In genomic region chr17:2705888-2706795, GRCh38 we compare ENCODE assay signal across 1 cellular context.
TF ChIP-seq lines count a peak whose summit lies in the region.

No MANE protein-coding gene starts in this region.

TF ChIP-seq in HepG2, 621 proteins besides CTCF, POLR2A, EP300 and RAD21:
- TF ChIP-seq ZNF780A (CRISPR knock-in tag; IDR thresholded peaks at IDR 0.05) (no peak), ZFP1 (CRISPR knock-in tag; IDR thresholded peaks at IDR 0.05) (no peak), ZNF552 (CRISPR knock-in tag; IDR thresholded peaks at IDR 0.05; ENCODE audit: borderline replicate concordance) (no peak), ZNF766 (CRISPR knock-in tag; IDR thresholded peaks at IDR 0.05; ENCODE audit: borderline replicate concordance) (no peak), ZBTB1 (CRISPR knock-in tag; IDR thresholded peaks at IDR 0.05; ENCODE audit: borderline replicate concordance) (no peak), ZMYM4 (CRISPR knock-in tag; IDR thresholded peaks at IDR 0.05) (no peak), HMG20B (CRISPR knock-in tag; conservative IDR thresholded peaks at IDR 0.05) (no peak), CERS6 (CRISPR knock-in tag; IDR thresholded peaks at IDR 0.05) (no peak), HNRNPUL1 (IDR thresholded peaks at IDR 0.05; ENCODE audit: low read depth, low read length) (no peak), ZNF724P (CRISPR knock-in tag; IDR thresholded peaks at IDR 0.05; ENCODE audit: borderline replicate concordance) (no peak), JUND (CRISPR knock-in tag; IDR thresholded peaks at IDR 0.05) (no peak), REL (CRISPR knock-in tag; conservative IDR thresholded peaks at IDR 0.05) (no peak), SPEN (CRISPR knock-in tag; IDR thresholded peaks at IDR 0.05; ENCODE audit: low read depth) (no peak), FOSL2 (CRISPR knock-in tag; IDR thresholded peaks at IDR 0.05) (no peak)
- TF ChIP-seq, protein P1, sequence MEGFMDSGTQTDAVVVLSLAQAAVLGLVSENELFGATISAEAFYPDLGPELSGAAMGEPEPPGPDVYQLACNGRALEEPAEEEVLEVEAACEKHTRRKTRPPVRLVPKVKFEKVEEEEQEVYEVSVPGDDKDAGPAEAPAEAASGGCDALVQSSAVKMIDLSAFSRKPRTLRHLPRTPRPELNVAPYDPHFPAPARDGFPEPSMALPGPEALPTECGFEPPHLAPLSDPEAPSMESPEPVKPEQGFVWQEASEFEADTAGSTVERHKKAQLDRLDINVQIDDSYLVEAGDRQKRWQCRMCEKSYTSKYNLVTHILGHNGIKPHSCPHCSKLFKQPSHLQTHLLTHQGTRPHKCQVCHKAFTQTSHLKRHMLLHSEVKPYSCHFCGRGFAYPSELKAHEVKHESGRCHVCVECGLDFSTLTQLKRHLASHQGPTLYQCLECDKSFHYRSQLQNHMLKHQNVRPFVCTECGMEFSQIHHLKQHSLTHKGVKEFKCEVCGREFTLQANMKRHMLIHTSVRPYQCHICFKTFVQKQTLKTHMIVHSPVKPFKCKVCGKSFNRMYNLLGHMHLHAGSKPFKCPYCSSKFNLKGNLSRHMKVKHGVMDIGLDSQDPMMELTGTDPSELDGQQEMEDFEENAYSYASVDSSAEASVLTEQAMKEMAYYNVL (CRISPR knock-in tag; IDR thresholded peaks at IDR 0.05; ENCODE audit: borderline replicate concordance), result no peak
- TF ChIP-seq, protein P2, sequence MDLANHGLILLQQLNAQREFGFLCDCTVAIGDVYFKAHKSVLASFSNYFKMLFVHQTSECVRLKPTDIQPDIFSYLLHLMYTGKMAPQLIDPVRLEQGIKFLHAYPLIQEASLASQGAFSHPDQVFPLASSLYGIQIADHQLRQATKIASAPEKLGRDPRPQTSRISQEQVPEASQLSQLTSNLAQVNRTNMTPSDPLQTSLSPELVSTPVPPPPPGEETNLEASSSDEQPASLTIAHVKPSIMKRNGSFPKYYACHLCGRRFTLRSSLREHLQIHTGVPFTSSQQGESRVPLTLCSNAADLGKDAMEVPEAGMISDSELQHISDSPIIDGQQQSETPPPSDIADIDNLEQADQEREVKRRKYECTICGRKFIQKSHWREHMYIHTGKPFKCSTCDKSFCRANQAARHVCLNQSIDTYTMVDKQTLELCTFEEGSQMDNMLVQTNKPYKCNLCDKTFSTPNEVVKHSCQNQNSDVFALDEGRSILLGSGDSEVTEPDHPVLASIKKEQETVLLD (CRISPR knock-in tag; IDR thresholded peaks at IDR 0.05; ENCODE audit: low read depth), result no peak
